ENCODE assay signal across 22 cellular contexts in genomic region chr2:42029639-42030195, GRCh38. TPM values are rescaled to one million over a fixed set of nuclear protein-coding genes. Genes with fewer than 3 reads are reported as not detected.
A peak's percentile ranks its signal among the peaks of the same experiment; 100 is the strongest.
DNase-seq lines count a peak whose midpoint lies in the region; ATAC-seq, FAIRE-seq and TF ChIP-seq lines count a peak whose summit lies in the region.
"Had no signal": no experiment of that assay in that cellular context is flagged by ENCODE, and none has a peak within 500 bp of the region (broad histone marks: within the 10 kb centered on the region; RNA-seq: fewer than 3 reads in every experiment).

No MANE protein-coding gene starts in this region.

- H3K9me3 Mint-ChIP-seq in Caco-2 (ENCODE audit: unreplicated experiment) (no peaks in the 10 kb centered on the region), astrocyte (ENCODE audit: unreplicated experiment) (peaks cover 3% of the 10 kb centered on the region), nephron (no peaks in the 10 kb centered on the region)
- H3K9me3 Mint-ChIP-seq: CD8-positive, alpha-beta T cell had no signal

- H2AFZ ChIP-seq in astrocyte (ENCODE audit: low read depth, low read length) = no peak overlapping the region

- H3K9me3 ChIP-seq in Caco-2 (no peaks in the 10 kb centered on the region), astrocyte (ENCODE audit: insufficient read depth, low read depth, low read length) (no peaks in the 10 kb centered on the region), stomach (no peaks in the 10 kb centered on the region)
- H3K9me3 ChIP-seq: heart right ventricle, ovary, sigmoid colon had no signal

- no peak for FAIRE-seq in astrocyte (lab: Jason Lieb, UNC)
- FAIRE-seq: HepG2 had no signal

- ATAC-seq in HG02884 (IDR thresholded peaks at IDR 0.05; ENCODE audit: unreplicated experiment) (peak; percentile 34), GM19452 (IDR thresholded peaks at IDR 0.05; ENCODE audit: unreplicated experiment) (no peak)
- ATAC-seq: CD8-positive, alpha-beta T cell; HepG2; T-helper 17 cell had no signal

- H3K27me3 Mint-ChIP-seq in Caco-2 (ENCODE audit: insufficient read depth, unreplicated experiment) (no peaks in the 10 kb centered on the region), astrocyte (ENCODE audit: low read depth, unreplicated experiment) (peaks cover 11% of the 10 kb centered on the region), nephron (ENCODE audit: low read depth) (peaks cover 5% of the 10 kb centered on the region)

- H3K27me3 ChIP-seq in Caco-2 (replicated peaks; ENCODE audit: control insufficient read depth, insufficient read depth, low read length) (no peaks in the 10 kb centered on the region), astrocyte (ENCODE audit: insufficient read depth, low read length) (no peaks in the 10 kb centered on the region), stomach (no peaks in the 10 kb centered on the region)
- H3K27me3 ChIP-seq: heart right ventricle, ovary, sigmoid colon had no signal

- no peaks in the 10 kb centered on the region for H3K79me2 ChIP-seq in astrocyte (ENCODE audit: insufficient read depth, low read length)

- H3K4me3 ChIP-seq in Caco-2 (ENCODE audit: low read depth, low read length) = no peak overlapping the region
- H3K4me3 ChIP-seq in astrocyte (ENCODE audit: insufficient read depth, low read depth, low read length) = no peak overlapping the region
- H3K4me3 ChIP-seq in stomach = no peak overlapping the region
- H3K4me3 ChIP-seq: heart right ventricle, ovary, sigmoid colon had no signal

- peak overlapping the region; percentile 8 for H3K4me2 ChIP-seq in astrocyte (ENCODE audit: low read length)

- H3K4me3 Mint-ChIP-seq in Caco-2 (ENCODE audit: unreplicated experiment) = no peak overlapping the region
- no peak overlapping the region for H3K4me3 Mint-ChIP-seq in astrocyte (ENCODE audit: unreplicated experiment)
- H3K4me3 Mint-ChIP-seq in nephron = peak overlapping the region in 1 of 3 experiments; percentile 21
- H3K4me3 Mint-ChIP-seq: CD8-positive, alpha-beta T cell; T-helper 17 cell had no signal

- no peak overlapping the region for H3K9ac ChIP-seq in astrocyte (ENCODE audit: low read length)

- no peak overlapping the region for H3K27ac ChIP-seq in astrocyte (ENCODE audit: low read depth, low read length)
- H3K27ac ChIP-seq in stomach = no peak overlapping the region
- H3K27ac ChIP-seq: sigmoid colon had no signal

- WGBS in stomach, 5 donors = 81 to 90% (median 85%) methylated on average over 4 of the region's 4 CpGs

- TF ChIP-seq CTCF in Caco-2 (IDR thresholded peaks at IDR 0.05; ENCODE audit: insufficient read depth in 1 of 2, low read depth in 1 of 2, low read length in 1 of 2, severe bottlenecking in 1 of 2, unreplicated experiment in 1 of 2) (no peak), astrocyte (IDR thresholded peaks at IDR 0.05; ENCODE audit: insufficient read depth, low read depth, low read length) (no peak), nephron (IDR thresholded peaks at IDR 0.05; ENCODE audit: unreplicated experiment in 3 of 3) (no peak), stomach (IDR thresholded peaks at IDR 0.05) (no peak)

- H4K20me1 ChIP-seq in astrocyte (ENCODE audit: insufficient read depth, low read length) = no peaks in the 10 kb centered on the region

- H3K4me1 ChIP-seq in Caco-2 (peaks cover 36% of the 10 kb centered on the region), astrocyte (ENCODE audit: insufficient read depth, low read length) (peaks cover 25% of the 10 kb centered on the region), stomach (peaks cover 0 to 5% (median 2%) of the 10 kb centered on the region in 4 donors)
- H3K4me1 ChIP-seq: sigmoid colon had no signal

- H3K36me3 Mint-ChIP-seq in Caco-2 (ENCODE audit: insufficient read depth, unreplicated experiment) (peaks cover 7% of the 10 kb centered on the region), astrocyte (ENCODE audit: low read depth, unreplicated experiment) (no peaks in the 10 kb centered on the region), nephron (ENCODE audit: low read depth) (peaks cover 4% of the 10 kb centered on the region)
- H3K36me3 Mint-ChIP-seq: CD8-positive, alpha-beta T cell had no signal

- TF ChIP-seq EP300 in stomach (IDR thresholded peaks at IDR 0.05) = no peak

- no peak for DNase-seq in Caco-2
- no peak for DNase-seq in astrocyte (ENCODE audit: low read depth)
- DNase-seq in hippocampal formation (lab: John Stamatoyannopoulos, UW) = no peak
- DNase-seq in stomach = no peak
- no peak for DNase-seq in DMS79 treated with DMSO at 0.1 percent for 48 hours (lab: John Stamatoyannopoulos, UW)
- DNase-seq: ACHN; activated CD4-positive, CD25-positive, alpha-beta regulatory T cell; CD8-positive, alpha-beta T cell; effector CD4-positive, alpha-beta T cell; heart right ventricle; NCI-H1694 treated with DMSO at 0.1 percent for 48 hours; NCI-H226; ovary; Right ventricle myocardium superior; sigmoid colon; stimulated activated CD4-positive, alpha-beta T cell treated with anti-CD3 and anti-CD28 coated beads, Interleukin-2, amount 100 ng/mL, for 24 hours; T-helper 17 cell had no signal

- CTCF ChIA-PET in Caco-2 (lab: Charles Lee) = interaction anchor here (1.4 kb wide), 1 partner anchor 160 kb away, joined by 4 read pairs; no protein-coding TSS in a partner anchor

- BruUV-seq in Caco-2 (replicated peaks; lab: Mats Ljungman, UMichigan) = no TSS peak

- TF ChIP-seq POLR2A in stomach (IDR thresholded peaks at IDR 0.05) = no peak

- peak overlapping the region; percentile 74 for H3K27ac Mint-ChIP-seq in Caco-2 (ENCODE audit: unreplicated experiment)
- no peak overlapping the region for H3K27ac Mint-ChIP-seq in astrocyte (ENCODE audit: unreplicated experiment)
- H3K27ac Mint-ChIP-seq in nephron = peak overlapping the region; percentile 87 to 97 (median 91)
- H3K27ac Mint-ChIP-seq: CD8-positive, alpha-beta T cell; T-helper 17 cell had no signal

- POLR2A ChIA-PET in Caco-2 (lab: Charles Lee) = no interaction called here

- no peaks in the 10 kb centered on the region for H3K36me3 ChIP-seq in Caco-2 (ENCODE audit: control insufficient read depth, insufficient read depth, low read length)
- H3K36me3 ChIP-seq in astrocyte (ENCODE audit: insufficient read depth, low read length) = no peaks in the 10 kb centered on the region
- no peaks in the 10 kb centered on the region for H3K36me3 ChIP-seq in stomach
- H3K36me3 ChIP-seq: heart right ventricle, ovary, sigmoid colon had no signal

- H3K4me1 Mint-ChIP-seq in Caco-2 (ENCODE audit: low read depth, unreplicated experiment) = peaks cover 44% of the 10 kb centered on the region
- H3K4me1 Mint-ChIP-seq in astrocyte (ENCODE audit: low read depth, unreplicated experiment) = peaks cover 36% of the 10 kb centered on the region
- peaks cover 86% of the 10 kb centered on the region for H3K4me1 Mint-ChIP-seq in nephron

- intact Hi-C loops in Caco-2 (cut with micrococcal nuclease; ENCODE audit: unreplicated experiment) (no loop called here), stomach (cut with DNase I; ENCODE audit: low total_unique reads) (no loop called here)

RNA-seq across cellular contexts. Expression of gene PKDCC, which starts 18.1 kb away (rescaled TPM):
- total RNA-seq in Caco-2 (2022) (322 and 339 TPM in 2 replicates), astrocyte (6.9 and 9.7 TPM in 2 replicates), stomach (100 to 1,000 TPM in 1 of 5 donors, 10 to 100 TPM in 4; 25.1 to 176 (median 66.8) TPM)
- polyA plus RNA-seq in stomach = 10 to 100 TPM; 15.4 to 36.4 (median 31.7) TPM
- total RNA-seq: CD8-positive, alpha-beta T cell; mononuclear cell had no signal
